In genomic region chr2:130154423-130154770, GRCh38 we compare ENCODE assay signal across 15 cellular contexts. TPM values are rescaled to one million over a fixed set of nuclear protein-coding genes. Genes with fewer than 3 reads are reported as not detected.
"Had no signal": no experiment of that assay in that cellular context is flagged by ENCODE, and none has a peak within 500 bp of the region (broad histone marks: within the 10 kb centered on the region; RNA-seq: fewer than 3 reads in every experiment).

No MANE protein-coding gene starts in this region.

RNA-seq across cellular contexts. Expression of gene POTEF, which starts 25.4 kb away (rescaled TPM):
- total RNA-seq: activated CD4-positive, alpha-beta memory T cell treated with anti-CD3 and anti-CD28 coated beads, Interleukin-2, amount 10 ng/mL, durations not matched to agents 7 days and 5 days; activated CD4-positive, alpha-beta T cell treated with anti-CD3 and anti-CD28 coated beads for 36 hours; activated CD4-positive, alpha-beta T cell treated with anti-CD3 and anti-CD28 coated beads, Interleukin-2, amount 10 ng/mL, durations not matched to agents 7 days and 5 days; activated CD8-positive, alpha-beta memory T cell treated with anti-CD3 and anti-CD28 coated beads, Interleukin-2, amount 10 ng/mL, durations not matched to agents 7 days and 5 days; activated CD8-positive, alpha-beta T cell treated with anti-CD3 and anti-CD28 coated beads, Interleukin-2, amount 10 ng/mL, durations not matched to agents 7 days and 5 days; activated naive CD8-positive, alpha-beta T cell treated with anti-CD3 and anti-CD28 coated beads, Interleukin-2, amount 10 ng/mL, durations not matched to agents 7 days and 5 days; activated T-helper 2 cell treated with anti-CD3 and anti-CD28 coated beads, Interferon-gamma antibody, Interleukin-2, Interleukin-4, amounts not matched to agents 10 μg/mL and 5 μg/mL and 100 μg/mL, durations not matched to agents 14 hours and 24 hours and 36 hours; ascending aorta; cardiac septum; T-cell; T-helper 1 cell treated with Interleukin-12 subunit alpha and Interleukin-12 subunit beta and Interleukin-4 antibody, amounts not matched to agents 30 ng/mL and 1 ng/mL, for 36 hours; T-helper 17 cell; T-helper 2 cell treated with Interferon-gamma antibody and Interleukin-4, amounts not matched to agents 100 ng/mL and 5 ng/mL, for 36 hours had no signal
- polyA plus RNA-seq: adipose tissue had no signal

RNA-seq across cellular contexts. Expression of gene TUBA3E, which starts 43.8 kb away (rescaled TPM):
- total RNA-seq: activated CD4-positive, alpha-beta memory T cell treated with anti-CD3 and anti-CD28 coated beads, Interleukin-2, amount 10 ng/mL, durations not matched to agents 7 days and 5 days; activated CD4-positive, alpha-beta T cell treated with anti-CD3 and anti-CD28 coated beads for 36 hours; activated CD4-positive, alpha-beta T cell treated with anti-CD3 and anti-CD28 coated beads, Interleukin-2, amount 10 ng/mL, durations not matched to agents 7 days and 5 days; activated CD8-positive, alpha-beta memory T cell treated with anti-CD3 and anti-CD28 coated beads, Interleukin-2, amount 10 ng/mL, durations not matched to agents 7 days and 5 days; activated CD8-positive, alpha-beta T cell treated with anti-CD3 and anti-CD28 coated beads, Interleukin-2, amount 10 ng/mL, durations not matched to agents 7 days and 5 days; activated naive CD8-positive, alpha-beta T cell treated with anti-CD3 and anti-CD28 coated beads, Interleukin-2, amount 10 ng/mL, durations not matched to agents 7 days and 5 days; activated T-helper 2 cell treated with anti-CD3 and anti-CD28 coated beads, Interferon-gamma antibody, Interleukin-2, Interleukin-4, amounts not matched to agents 10 μg/mL and 5 μg/mL and 100 μg/mL, durations not matched to agents 14 hours and 24 hours and 36 hours; ascending aorta; T-cell; T-helper 1 cell treated with Interleukin-12 subunit alpha and Interleukin-12 subunit beta and Interleukin-4 antibody, amounts not matched to agents 30 ng/mL and 1 ng/mL, for 36 hours; T-helper 17 cell; T-helper 2 cell treated with Interferon-gamma antibody and Interleukin-4, amounts not matched to agents 100 ng/mL and 5 ng/mL, for 36 hours; WTC11 had no signal
